Comparison of ENCODE assay signal across 20 cellular contexts in genomic region chr11:110088535-110089344, GRCh38. TPM values are rescaled to one million over a fixed set of nuclear protein-coding genes. Genes with fewer than 3 reads are reported as not detected.
"Had no signal": no experiment of that assay in that cellular context is flagged by ENCODE, and none has a peak within 500 bp of the region (broad histone marks: within the 10 kb centered on the region; RNA-seq: fewer than 3 reads in every experiment).

No MANE protein-coding gene starts in this region.

- FAIRE-seq: TTC549, urothelium cell line had no signal

- DNase-seq: activated CD4-positive, CD25-positive, alpha-beta regulatory T cell treated with anti-CD3 and anti-CD28 coated beads, Interleukin-2, amount 50 U/mL, for 72 hours; activated naive CD4-positive, alpha-beta T cell treated with anti-CD3 and anti-CD28 coated beads, Interleukin-2, amount 10 ng/mL, durations not matched to agents 7 days and 5 days; activated T-cell treated with anti-CD3 and anti-CD28 coated beads, Interleukin-2, amount 50 U/mL, for 24 hours; amygdala; dermis blood vessel endothelial cell; effector CD8-positive, alpha-beta T cell; erythroblast; immature natural killer cell; midbrain; natural killer cell; stimulated activated CD4-positive, alpha-beta T cell treated with anti-CD3 and anti-CD28 coated beads, Interleukin-4, amount 100 ng/mL, for 24 hours; substantia nigra; T-helper 1 cell; tibial artery; WERI-Rb-1 had no signal

- H3K9me3 ChIP-seq: prostate gland, tibial artery had no signal

- H3K36me3 Mint-ChIP-seq: activated naive CD4-positive, alpha-beta T cell treated with anti-CD3 and anti-CD28 coated beads, Interleukin-2, amount 10 ng/mL, durations not matched to agents 7 days and 5 days; immature natural killer cell; natural killer cell had no signal

- H3K27ac Mint-ChIP-seq: activated naive CD4-positive, alpha-beta T cell treated with anti-CD3 and anti-CD28 coated beads, Interleukin-2, amount 10 ng/mL, durations not matched to agents 7 days and 5 days; activated T-cell treated with anti-CD3 and anti-CD28 coated beads, Interleukin-2, amount 50 U/mL, for 24 hours; immature natural killer cell; natural killer cell; stimulated activated naive CD8-positive, alpha-beta T cell treated with anti-CD3 and anti-CD28 coated beads, Interleukin-15, Interleukin-2, amounts not matched to agents 100 ng/mL and 50 ng/mL, for 24 hours had no signal

- H3K4me3 ChIP-seq: cardiac muscle cell, prostate gland, tibial artery had no signal

- H3K9me3 Mint-ChIP-seq: activated naive CD4-positive, alpha-beta T cell treated with anti-CD3 and anti-CD28 coated beads, Interleukin-2, amount 10 ng/mL, durations not matched to agents 7 days and 5 days; activated T-cell treated with anti-CD3 and anti-CD28 coated beads, Interleukin-2, amount 50 U/mL, for 24 hours; stimulated activated naive CD8-positive, alpha-beta T cell treated with anti-CD3 and anti-CD28 coated beads, Interleukin-15, Interleukin-2, amounts not matched to agents 100 ng/mL and 50 ng/mL, for 24 hours had no signal

- H3K4me1 ChIP-seq: prostate gland had no signal

- H3K27me3 ChIP-seq: tibial artery had no signal

- H3K4me3 Mint-ChIP-seq: activated naive CD4-positive, alpha-beta T cell treated with anti-CD3 and anti-CD28 coated beads, Interleukin-2, amount 10 ng/mL, durations not matched to agents 7 days and 5 days; activated T-cell treated with anti-CD3 and anti-CD28 coated beads, Interleukin-2, amount 50 U/mL, for 24 hours; immature natural killer cell; natural killer cell; stimulated activated naive CD8-positive, alpha-beta T cell treated with anti-CD3 and anti-CD28 coated beads, Interleukin-15, Interleukin-2, amounts not matched to agents 100 ng/mL and 50 ng/mL, for 24 hours had no signal

- H3K36me3 ChIP-seq: cardiac muscle cell, prostate gland, tibial artery, WERI-Rb-1 had no signal

- H3K27ac ChIP-seq: cardiac muscle cell, prostate gland, tibial artery, WERI-Rb-1 had no signal

RNA-seq across cellular contexts. Expression of gene ZC3H12C, which starts 4.5 kb away (rescaled TPM):
- polyA plus RNA-seq: immature natural killer cell had no signal
